Comparison of ENCODE assay signal across 18 cellular contexts in the genomic region with DNA sequence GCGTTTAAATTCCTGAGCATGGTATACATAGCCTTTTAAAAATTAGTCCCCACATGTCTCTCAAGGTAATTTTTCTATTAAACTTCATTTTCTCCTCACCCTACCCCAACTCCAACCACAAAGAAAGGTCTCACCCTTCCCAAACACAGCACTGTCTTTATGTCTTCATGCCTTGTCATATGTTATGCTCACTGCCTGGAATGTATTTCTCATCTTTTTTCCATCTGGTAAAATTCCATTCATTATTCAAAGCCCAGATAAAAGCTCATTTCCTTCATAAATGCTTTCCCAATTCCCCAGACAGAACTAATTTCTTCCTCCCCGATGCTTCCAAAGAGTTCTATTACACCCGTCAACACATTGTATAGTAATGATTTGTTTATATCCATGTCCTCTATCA.
A peak's percentile ranks its signal among the peaks of the same experiment; 100 is the strongest.
DNase-seq lines count a peak whose midpoint lies in the region; ATAC-seq and TF ChIP-seq lines count a peak whose summit lies in the region.
"Had no signal": no experiment of that assay in that cellular context is flagged by ENCODE, and none has a peak within 500 bp of the region (broad histone marks: within the 10 kb centered on the region; RNA-seq: fewer than 3 reads in every experiment).

No MANE protein-coding gene starts in this region.

- TF ChIP-seq CTCF in A673 (conservative IDR thresholded peaks at IDR 0.05; ENCODE audit: low read depth, low read length) (no peak), cardiac fibroblast (IDR thresholded peaks at IDR 0.05; ENCODE audit: low read depth, low read length) (no peak)

- CTCF ChIA-PET in A673 (lab: Charles Lee) = no interaction called here

- H3K4me3 ChIP-seq in A673 (ENCODE audit: low read depth, low read length, poor library complexity, severe bottlenecking) (no peak overlapping the region), cardiac fibroblast (replicated peaks in 1 of 2; ENCODE audit: low read depth in 2 of 2, low read length in 2 of 2) (no peak overlapping the region)
- H3K4me3 ChIP-seq: Peyer's patch had no signal

- no peaks in the 10 kb centered on the region for H3K27me3 ChIP-seq in A673 (replicated peaks; ENCODE audit: insufficient read depth, low read depth, low read length, poor library complexity)
- H3K27me3 ChIP-seq: Peyer's patch had no signal

- H3K27ac ChIP-seq in A673 (ENCODE audit: low read depth, low read length, poor library complexity, severe bottlenecking) = no peak overlapping the region
- H3K27ac ChIP-seq: Peyer's patch had no signal

- no TSS peak for BruUV-seq in A673 (replicated peaks; lab: Mats Ljungman, UMichigan)

- peak; percentile 87 for DNase-seq in A673 (ENCODE audit: low spot score)
- peak; percentile 24 for DNase-seq in GM04504 (ENCODE audit: low read depth)
- peak; percentile 46 to 60 for DNase-seq in cardiac fibroblast (ENCODE audit: low read depth in 2 of 2)
- DNase-seq in foreskin melanocyte = peak; percentile 56
- no peak for DNase-seq in activated CD4-positive, CD25-positive, alpha-beta regulatory T cell (lab: John Stamatoyannopoulos, UW)
- no peak for DNase-seq in activated gamma-delta T cell (lab: John Stamatoyannopoulos, UW)
- no peak for DNase-seq in GF-D8 (lab: John Stamatoyannopoulos, UW)
- DNase-seq: 8988T, Calu3, DMS79 treated with DMSO at 0.1 percent for 48 hours, H7, Kasumi-1, NCI-H1417 treated with DMSO at 0.1 percent for 48 hours, NCI-H2029, NCI-H510A treated with DMSO at 0.1 percent for 48 hours, Peyer's patch, SHP77 treated with DMSO at 0.1 percent for 48 hours had no signal

- peaks cover 28% of the 10 kb centered on the region for H3K4me1 ChIP-seq in A673 (ENCODE audit: insufficient read depth, low read length, poor library complexity, severe bottlenecking)

- intact Hi-C loops in A673 (cut with micrococcal nuclease; ENCODE audit: unreplicated experiment) = no loop called here

- H3K9me3 ChIP-seq in A673 (ENCODE audit: low read depth, low read length, poor library complexity, severe bottlenecking) = no peaks in the 10 kb centered on the region
- H3K9me3 ChIP-seq: Peyer's patch had no signal

- H3K36me3 ChIP-seq in A673 (ENCODE audit: insufficient read depth, low read length, poor library complexity, severe bottlenecking) = no peaks in the 10 kb centered on the region
- H3K36me3 ChIP-seq: Peyer's patch had no signal

- POLR2A ChIA-PET in A673 (lab: Charles Lee; ENCODE audit: low non-redundant PET) = interaction anchor here (0.7 kb wide), 1 partner anchor 444 kb away, joined by 3 read pairs; no protein-coding TSS in a partner anchor

- no peak for ATAC-seq in HG03565 (IDR thresholded peaks at IDR 0.05; ENCODE audit: unreplicated experiment)

Comparison
In these comparisons a context has a peak if more than half of its experiments do, and no peak if none do; other contexts are left out.
1. DNase-seq: peak in A673 (single experiment), GM04504 (single experiment), cardiac fibroblast (2 of 2) and foreskin melanocyte (single experiment); none in activated CD4-positive, CD25-positive, alpha-beta regulatory T cell (0 of 4), activated gamma-delta T cell (single experiment) and GF-D8 (single experiment).